ENCODE assay signal across 19 cellular contexts in genomic region chr3:108093021-108093420, GRCh38. TPM values are rescaled to one million over a fixed set of nuclear protein-coding genes. Genes with fewer than 3 reads are reported as not detected.
A peak's percentile ranks its signal among the peaks of the same experiment; 100 is the strongest.
DNase-seq lines count a peak whose midpoint lies in the region; ATAC-seq and TF ChIP-seq lines count a peak whose summit lies in the region.
"Had no signal": no experiment of that assay in that cellular context is flagged by ENCODE, and none has a peak within 500 bp of the region (broad histone marks: within the 10 kb centered on the region; RNA-seq: fewer than 3 reads in every experiment).

No MANE protein-coding gene starts in this region.

- H3K27ac ChIP-seq in CD8-positive, alpha-beta T cell (ENCODE audit: low read depth, low read length) = peak overlapping the region; percentile 93
- no peak overlapping the region for H3K27ac ChIP-seq in substantia nigra (ENCODE audit: low read depth, low read length, poor library complexity, severe bottlenecking)
- H3K27ac ChIP-seq: 22Rv1, adrenal gland, cardiac muscle cell had no signal

- peaks cover 15% of the 10 kb centered on the region for H3K27me3 Mint-ChIP-seq in T-helper 1 cell treated with Interleukin-12 subunit alpha and Interleukin-12 subunit beta and Interleukin-4 antibody, amounts not matched to agents 30 μg/mL and 1 μg/mL, for 36 hours (ENCODE audit: low read depth)
- H3K27me3 Mint-ChIP-seq in CD8-positive, alpha-beta T cell (ENCODE audit: low read depth) = no peaks in the 10 kb centered on the region
- H3K27me3 Mint-ChIP-seq in activated naive CD8-positive, alpha-beta T cell = no peaks in the 10 kb centered on the region
- no peaks in the 10 kb centered on the region for H3K27me3 Mint-ChIP-seq in naive thymus-derived CD8-positive, alpha-beta T cell

- no peak overlapping the region for H3K27ac Mint-ChIP-seq in T-helper 1 cell treated with Interleukin-12 subunit alpha and Interleukin-12 subunit beta and Interleukin-4 antibody, amounts not matched to agents 30 μg/mL and 1 μg/mL, for 36 hours
- H3K27ac Mint-ChIP-seq in CD8-positive, alpha-beta T cell = peak overlapping the region; percentile 96
- peak overlapping the region; percentile 96 for H3K27ac Mint-ChIP-seq in activated naive CD8-positive, alpha-beta T cell
- H3K27ac Mint-ChIP-seq in naive thymus-derived CD8-positive, alpha-beta T cell = peak overlapping the region; percentile 94 to 100 (median 98)
- H3K27ac Mint-ChIP-seq: HFFc6, WTC11 had no signal

- POLR2A ChIA-PET in CD8-positive, alpha-beta T cell (lab: Charles Lee) = interaction anchor here (1.0 to 8.7 kb wide), 5 partner anchors 9 to 131 kb away, joined by 3 to 103 read pairs (median 6); partner anchors contain the start of gene IFT57
- POLR2A ChIA-PET in naive thymus-derived CD8-positive, alpha-beta T cell (lab: Charles Lee) = interaction anchor here (1.1 to 6.6 kb wide), 5 partner anchors 10 to 130 kb away, joined by 3 to 167 read pairs (median 23); partner anchors contain the start of gene IFT57

- intact Hi-C loops in CD8-positive, alpha-beta T cell (cut with DNase I, micrococcal nuclease) = loop anchor here in 1 of 2 experiments (10.0 kb wide), 1 partner anchor 568 kb away; the partner anchor contains the start of gene BBX

- no peak overlapping the region for H3K4me3 ChIP-seq in CD8-positive, alpha-beta T cell (ENCODE audit: low read depth, low read length)
- H3K4me3 ChIP-seq: adrenal gland, cardiac muscle cell had no signal

- no peak for ATAC-seq in CD8-positive, alpha-beta T cell
- no peak for ATAC-seq in naive thymus-derived CD8-positive, alpha-beta T cell
- no peak for ATAC-seq in HG02852 (IDR thresholded peaks at IDR 0.05; ENCODE audit: unreplicated experiment)
- ATAC-seq: WTC11 had no signal

- CTCF ChIA-PET in CD8-positive, alpha-beta T cell (lab: Charles Lee) = interaction anchor here (1.1 to 2.2 kb wide), 4 partner anchors 11 to 165 kb away, joined by 3 to 8 read pairs (median 6); no protein-coding TSS in a partner anchor

- H3K36me3 ChIP-seq in CD8-positive, alpha-beta T cell (ENCODE audit: insufficient read depth, low read length) = no peaks in the 10 kb centered on the region
- H3K36me3 ChIP-seq: adrenal gland, cardiac muscle cell had no signal

- no peak for TF ChIP-seq CTCF in CD8-positive, alpha-beta T cell (IDR thresholded peaks at IDR 0.05)

- H3K4me1 Mint-ChIP-seq in T-helper 1 cell treated with Interleukin-12 subunit alpha and Interleukin-12 subunit beta and Interleukin-4 antibody, amounts not matched to agents 30 μg/mL and 1 μg/mL, for 36 hours (ENCODE audit: low read depth) = peaks cover 19% of the 10 kb centered on the region
- peaks cover 59% of the 10 kb centered on the region for H3K4me1 Mint-ChIP-seq in CD8-positive, alpha-beta T cell (ENCODE audit: low read depth)
- peaks cover 54% of the 10 kb centered on the region for H3K4me1 Mint-ChIP-seq in activated naive CD8-positive, alpha-beta T cell (ENCODE audit: low read depth)
- H3K4me1 Mint-ChIP-seq in naive thymus-derived CD8-positive, alpha-beta T cell = peaks cover 39 to 58% (median 55%) of the 10 kb centered on the region in 4 donors

- H3K36me3 Mint-ChIP-seq in T-helper 1 cell treated with Interleukin-12 subunit alpha and Interleukin-12 subunit beta and Interleukin-4 antibody, amounts not matched to agents 30 μg/mL and 1 μg/mL, for 36 hours (ENCODE audit: low read depth) = peaks cover 8% of the 10 kb centered on the region
- H3K36me3 Mint-ChIP-seq in CD8-positive, alpha-beta T cell = peaks cover 12% of the 10 kb centered on the region
- no peaks in the 10 kb centered on the region for H3K36me3 Mint-ChIP-seq in activated naive CD8-positive, alpha-beta T cell
- peaks cover 0 to 4% (median 2%) of the 10 kb centered on the region in 3 donors for H3K36me3 Mint-ChIP-seq in naive thymus-derived CD8-positive, alpha-beta T cell
- H3K36me3 Mint-ChIP-seq: WTC11 had no signal

- H3K27me3 ChIP-seq in CD8-positive, alpha-beta T cell (ENCODE audit: insufficient read depth, low read length) = no peaks in the 10 kb centered on the region
- H3K27me3 ChIP-seq: adrenal gland had no signal

- peaks cover 4% of the 10 kb centered on the region for H3K9me3 Mint-ChIP-seq in T-helper 1 cell treated with Interleukin-12 subunit alpha and Interleukin-12 subunit beta and Interleukin-4 antibody, amounts not matched to agents 30 μg/mL and 1 μg/mL, for 36 hours
- H3K9me3 Mint-ChIP-seq in CD8-positive, alpha-beta T cell = no peaks in the 10 kb centered on the region
- H3K9me3 Mint-ChIP-seq in activated naive CD8-positive, alpha-beta T cell (ENCODE audit: low read depth) = no peaks in the 10 kb centered on the region
- peaks cover 0 to 4% (median 0%) of the 10 kb centered on the region in 9 donors for H3K9me3 Mint-ChIP-seq in naive thymus-derived CD8-positive, alpha-beta T cell
- H3K9me3 Mint-ChIP-seq: WTC11 had no signal

- H3K4me1 ChIP-seq in CD8-positive, alpha-beta T cell (ENCODE audit: insufficient read depth, low read length) = peaks cover 37% of the 10 kb centered on the region

- no peaks in the 10 kb centered on the region for H3K9me3 ChIP-seq in CD8-positive, alpha-beta T cell (ENCODE audit: low read length)
- H3K9me3 ChIP-seq: adrenal gland had no signal

- no peak for DNase-seq in T-helper 1 cell
- no peak for DNase-seq in CD8-positive, alpha-beta T cell
- DNase-seq in naive thymus-derived CD8-positive, alpha-beta T cell = peak in 2 of 10 donors; percentile 17 to 33
- DNase-seq in substantia nigra (lab: John Stamatoyannopoulos, UW) = no peak
- DNase-seq in DMS 273 (lab: John Stamatoyannopoulos, UW; ENCODE audit: unreplicated experiment) = no peak
- DNase-seq: adrenal gland; effector CD8-positive, alpha-beta T cell; HFFc6; NCI-H1105 treated with DMSO at 0.1 percent for 48 hours; NCI-H2107; NCI-H526; SHP77 treated with DMSO at 0.1 percent for 48 hours; stimulated activated CD4-positive, alpha-beta T cell treated with anti-CD3 and anti-CD28 coated beads, Interleukin-2, amount 100 ng/mL, for 24 hours had no signal

- peak overlapping the region; percentile 9 for H3K4me3 Mint-ChIP-seq in T-helper 1 cell treated with Interleukin-12 subunit alpha and Interleukin-12 subunit beta and Interleukin-4 antibody, amounts not matched to agents 30 μg/mL and 1 μg/mL, for 36 hours
- peak overlapping the region; percentile 42 for H3K4me3 Mint-ChIP-seq in CD8-positive, alpha-beta T cell
- H3K4me3 Mint-ChIP-seq in activated naive CD8-positive, alpha-beta T cell = peak overlapping the region; percentile 90
- H3K4me3 Mint-ChIP-seq in naive thymus-derived CD8-positive, alpha-beta T cell = peak overlapping the region in 9 of 10 donors; percentile 84 to 98 (median 93)

RNA-seq across cellular contexts. Expression of gene CD47, which starts 2.2 kb away (rescaled TPM):
- total RNA-seq in CD8-positive, alpha-beta T cell = 100 to 1,000 TPM; 118 to 125 TPM
- 100 to 1,000 TPM; 187 to 192 TPM for total RNA-seq in naive thymus-derived CD8-positive, alpha-beta T cell
- polyA plus RNA-seq in naive thymus-derived CD8-positive, alpha-beta T cell = 100 to 1,000 TPM; 127 to 164 (median 135) TPM

Comparison
In these comparisons a context has a peak if more than half of its experiments do, and no peak if none do; other contexts are left out.
1. H3K4me3 Mint-ChIP-seq: peak in every context shown above with its lines; median percentile 93 in naive thymus-derived CD8-positive, alpha-beta T cell; 90 in activated naive CD8-positive, alpha-beta T cell; 42 in CD8-positive, alpha-beta T cell; 9 in T-helper 1 cell treated with Interleukin-12 subunit alpha and Interleukin-12 subunit beta and Interleukin-4 antibody, amounts not matched to agents 30 μg/mL and 1 μg/mL, for 36 hours.